ENCODE assay signal across 18 cellular contexts in the genomic region with DNA sequence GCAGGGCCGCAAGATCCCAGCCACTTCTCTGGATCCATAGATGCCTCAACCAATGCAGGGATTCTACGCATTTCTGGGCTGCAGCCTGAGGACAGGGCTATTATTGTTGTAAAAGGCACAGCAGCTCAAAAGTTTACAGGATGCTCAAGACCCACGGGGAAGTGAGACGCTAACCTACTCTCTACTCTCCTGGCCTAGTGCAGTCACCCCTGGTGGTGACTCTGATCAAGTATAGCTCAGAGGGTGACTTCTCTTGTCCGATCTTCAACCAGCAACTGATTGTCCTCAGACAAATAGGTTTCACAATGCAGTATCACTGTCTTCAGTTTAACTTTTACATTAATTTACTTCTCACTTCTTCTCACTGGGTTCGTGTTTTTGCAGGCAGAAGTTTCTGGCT. TPM values are rescaled to one million over a fixed set of nuclear protein-coding genes. Genes with fewer than 3 reads are reported as not detected.
DNase-seq lines count a peak whose midpoint lies in the region; ATAC-seq, FAIRE-seq and TF ChIP-seq lines count a peak whose summit lies in the region.
"Had no signal": no experiment of that assay in that cellular context is flagged by ENCODE, and none has a peak within 500 bp of the region (broad histone marks: within the 10 kb centered on the region; RNA-seq: fewer than 3 reads in every experiment).

No MANE protein-coding gene starts in this region.

- TF ChIP-seq CTCF in H9 (conservative IDR thresholded peaks at IDR 0.05) (peak; percentile 23; the same call in 2 of the 3 replicates), K562 (IDR thresholded peaks at IDR 0.05 in 2 of 3, conservative IDR thresholded peaks at IDR 0.05 in 1 of 3; ENCODE audit: insufficient read depth in 2 of 3, low read depth in 1 of 3, low read length in 3 of 3) (no peak)

- H3K14ac ChIP-seq in H9 (ENCODE audit: insufficient read depth, low read length): no peak overlapping the region

- no peak overlapping the region for H2BK20ac ChIP-seq in H9 (ENCODE audit: low read depth, low read length, poor library complexity, severe bottlenecking)

- no peak overlapping the region for H4K5ac ChIP-seq in H9 (ENCODE audit: insufficient read length, low read depth, low read length)

- H3K4me2 ChIP-seq in H9 (ENCODE audit: insufficient read depth, insufficient read length, low read length) (no peak overlapping the region), K562 (ENCODE audit: insufficient read depth, low read length) (no peak overlapping the region)
- H3K4me2 ChIP-seq: BLaER1 had no signal

- H2BK12ac ChIP-seq in H9 (ENCODE audit: insufficient read length, low read depth, low read length): no peak overlapping the region

- CTCF ChIA-PET in K562 (lab: Yijun Ruan, JAX; ENCODE audit: low intra/inter-chr PET ratio): no interaction called here

- no peak overlapping the region for H3K18ac ChIP-seq in H9 (ENCODE audit: insufficient read length, low read depth, low read length)

- no peak overlapping the region for H3K4ac ChIP-seq in H9 (ENCODE audit: low read depth, low read length)

- no peak overlapping the region for H4K8ac ChIP-seq in H9 (replicated peaks; ENCODE audit: insufficient read length, low read depth, low read length)

- TF ChIP-seq EP300 in K562 (IDR thresholded peaks at IDR 0.05; ENCODE audit: low read length): no peak

- H3K27me3 Mint-ChIP-seq in H9 (ENCODE audit: low read depth): no peaks in the 10 kb centered on the region

- no peaks in the 10 kb centered on the region for H3K27me3 ChIP-seq in H9 (ENCODE audit: insufficient read depth, low read length)
- H3K27me3 ChIP-seq in K562 (ENCODE audit: control insufficient read depth in 2 of 2, insufficient read depth in 2 of 2, low read length in 2 of 2): no peaks in the 10 kb centered on the region
- H3K27me3 ChIP-seq: BLaER1 had no signal

- H2AFZ ChIP-seq in H9 (ENCODE audit: low read length) (no peak overlapping the region), K562 (ENCODE audit: low read depth, low read length) (no peak overlapping the region)

- H3K9ac ChIP-seq in H9 (ENCODE audit: extremely low read depth, insufficient read length, low read length) (no peak overlapping the region), K562 (ENCODE audit: insufficient read depth in 1 of 2, low read depth in 2 of 2, low read length in 2 of 2) (no peak overlapping the region)
- H3K9ac ChIP-seq: BLaER1 had no signal

- H3K9me3 ChIP-seq in H9 (ENCODE audit: control insufficient read depth, low read depth, low read length) (no peaks in the 10 kb centered on the region), K562 (replicated peaks; ENCODE audit: control insufficient read depth, insufficient read depth, low read depth, low read length) (no peaks in the 10 kb centered on the region)

- H4K91ac ChIP-seq in H9 (ENCODE audit: insufficient read length, low read depth, low read length): no peak overlapping the region

- ATAC-seq in K562 (no peak; the same call in 2 of the 3 replicates), HG03159 (IDR thresholded peaks at IDR 0.05; ENCODE audit: unreplicated experiment) (no peak)
- ATAC-seq: GM12878 had no signal

- H3K36me3 Mint-ChIP-seq in H9 (ENCODE audit: insufficient read depth in 1 of 3, low read depth in 3 of 3): peaks cover 0 to 8% (median 4%) of the 10 kb centered on the region in 3 experiments; a peak in 4 of 7 replicates
- H3K36me3 Mint-ChIP-seq: CD14-positive monocyte; CD4-positive, alpha-beta memory T cell had no signal

- H2AK5ac ChIP-seq in H9 (ENCODE audit: insufficient read length, low read length): no peak overlapping the region

- no peaks in the 10 kb centered on the region for H3K23me2 ChIP-seq in H9 (ENCODE audit: insufficient read length, low read depth, low read length, poor library complexity, severe bottlenecking)

- H3K23ac ChIP-seq in H9 (ENCODE audit: insufficient read length, low read depth, low read length): no peak overlapping the region

- H3K4me3 ChIP-seq in K562: no peak overlapping the region
- H3K4me3 ChIP-seq: BLaER1, GM12878 had no signal

- TF ChIP-seq POLR2A in K562 (conservative IDR thresholded peaks at IDR 0.05): no peak

- H3K36me3 ChIP-seq in K562 (ENCODE audit: control insufficient read depth, insufficient read depth, low read length): peaks cover 15% of the 10 kb centered on the region; the same call in 1 of the 3 replicates
- H3K36me3 ChIP-seq: BLaER1 had no signal

- H3K4me1 ChIP-seq in H9 (ENCODE audit: insufficient read depth, low read length): peaks cover 6% of the 10 kb centered on the region; the same call in 1 of the 2 replicates
- H3K4me1 ChIP-seq in K562 (replicated peaks in 1 of 2; ENCODE audit: control insufficient read depth in 2 of 2, insufficient read depth in 2 of 2, low read length in 2 of 2): peaks cover 0 to under 1% of the 10 kb centered on the region in 2 experiments; a peak in 1 of 5 replicates

- no peak overlapping the region for H2BK120ac ChIP-seq in H9 (ENCODE audit: low read depth, low read length, poor library complexity, severe bottlenecking)

- no peak for TF ChIP-seq RAD21 in K562 (CRISPR knock-in tag; conservative IDR thresholded peaks at IDR 0.05 in 1 of 2, IDR thresholded peaks at IDR 0.05 in 1 of 2)

- BruUV-seq in K562 (replicated peaks; lab: Mats Ljungman, UMichigan): no TSS peak

- POLR2A ChIA-PET in K562 (lab: Yijun Ruan, JAX): no interaction called here

- H3K9me1 ChIP-seq in K562 (ENCODE audit: control insufficient read depth, insufficient read depth, low read length): no peaks in the 10 kb centered on the region

- no peak for DNase-seq in H9
- no peak for DNase-seq in K562 (ENCODE audit: extremely low read depth in 1 of 4, low spot score in 3 of 4)
- no peak for DNase-seq in epithelial cell of prostate (ENCODE audit: low read depth, low spot score)
- DNase-seq in foreskin melanocyte: no peak
- no peak for DNase-seq in NCI-H1105 (lab: John Stamatoyannopoulos, UW)
- no peak for DNase-seq in COR-L47 (lab: John Stamatoyannopoulos, UW)
- DNase-seq: 8988T; Calu3; CD4-positive, alpha-beta memory T cell; DMS79 treated with DMSO at 0.1 percent for 48 hours; GF-D8; HCEC 1CT; IMR-90 had no signal

- H3K4me3 Mint-ChIP-seq in H9: no peak overlapping the region
- H3K4me3 Mint-ChIP-seq: CD14-positive monocyte; CD4-positive, alpha-beta memory T cell had no signal

- H3K79me1 ChIP-seq in H9 (ENCODE audit: insufficient read depth, low read depth, low read length, poor library complexity, severe bottlenecking): no peaks in the 10 kb centered on the region

- H2BK15ac ChIP-seq in H9 (ENCODE audit: low read depth, low read length): no peak overlapping the region

- no peak overlapping the region for H3K27ac ChIP-seq in H9 (ENCODE audit: insufficient read length, low read depth, low read length)
- H3K27ac ChIP-seq in K562 (ENCODE audit: extremely low read depth, low read depth, low read length): no peak overlapping the region
- H3K27ac ChIP-seq in epithelial cell of prostate: peak overlapping the region; percentile 66
- H3K27ac ChIP-seq: BLaER1, HL-60 had no signal

- H3K9me3 Mint-ChIP-seq in H9: peaks cover 14 to 66% of the 10 kb centered on the region in 2 experiments

- H3T11ph ChIP-seq in H9 (ENCODE audit: low read length): no peak overlapping the region

- intact Hi-C loops in K562 (cut with micrococcal nuclease): no loop called here

- WGBS in H9 (ENCODE audit: extremely low coverage, insufficient read length, low lambda C conversion rate): no CpG with 5 or more reads among the region's 6 CpGs
- WGBS in K562 (ENCODE audit: insufficient coverage, low coverage, missing lambda C conversion rate): 29% methylated on average over 6 of the region's 6 CpGs

- peak overlapping the region; percentile 85 to 91 (median 86); a peak in 5 of 7 replicates for H3K27ac Mint-ChIP-seq in H9
- H3K27ac Mint-ChIP-seq: CD14-positive monocyte; CD4-positive, alpha-beta memory T cell had no signal

- no peak overlapping the region for H2BK5ac ChIP-seq in H9 (ENCODE audit: insufficient read length, low read length)

- H3K56ac ChIP-seq in H9 (ENCODE audit: insufficient read length, low read depth, low read length): no peak overlapping the region

- H3K4me1 Mint-ChIP-seq in H9: peaks cover 22 to 40% of the 10 kb centered on the region in 2 experiments
- H3K4me1 Mint-ChIP-seq: CD14-positive monocyte; CD4-positive, alpha-beta memory T cell had no signal

- FAIRE-seq in K562 (lab: Jason Lieb, UNC): no peak
- FAIRE-seq: GM12878 had no signal

- H4K20me1 ChIP-seq in H9 (ENCODE audit: control insufficient read depth, insufficient read depth, insufficient read length) (no peaks in the 10 kb centered on the region), K562 (replicated peaks; ENCODE audit: control insufficient read depth, insufficient read depth, low read length) (no peaks in the 10 kb centered on the region)
- H4K20me1 ChIP-seq: BLaER1 had no signal

- no peaks in the 10 kb centered on the region for H3K79me2 ChIP-seq in H9 (ENCODE audit: insufficient read depth, low read length)
- H3K79me2 ChIP-seq in K562 (ENCODE audit: control insufficient read depth, insufficient read depth, low read length): peaks cover 26% of the 10 kb centered on the region

- in situ Hi-C loops in K562 (cut with MboI): loop anchor here (25.0 kb wide), 1 partner anchor 538 kb away; no protein-coding TSS in a partner anchor

TF ChIP-seq in K562, 482 proteins besides CTCF, POLR2A, EP300 and RAD21:
- TF ChIP-seq ZNF507 (tag; conservative IDR thresholded peaks at IDR 0.05) (0 out of 2 replicates have a peak, but pooled peaks have one; percentile 9), ZNF408 (CRISPR knock-in tag; IDR thresholded peaks at IDR 0.05; ENCODE audit: low read depth) (no peak), ILF3 (IDR thresholded peaks at IDR 0.05; ENCODE audit: borderline replicate concordance) (no peak)

RNA-seq across cellular contexts. Expression of a gene that starts 34.3 kb away (rescaled TPM):
- total RNA-seq in H9 (2021) (20.1 and 20.6 TPM in 2 replicates), K562 (2014; rRNA removed) (7.1 and 9.2 TPM in 2 replicates), K562 (2014; rRNA removed; fragmentation: Illumina TruSeq; extraction: Trizol) (10.0 and 14.3 TPM in 2 replicates), K562 (2015; rRNA removed; fragmentation: Illumina TruSeq; extraction: Trizol) (13.8 and 14.2 TPM in 2 replicates), K562 (2021) (9.5 and 11.2 TPM in 2 replicates)
- total RNA-seq in K562 (2011; cell fraction: chromatin; rRNA removed; ENCODE audit: low replicate concordance): 16.5 and 44.5 TPM in 2 replicates
- total RNA-seq in K562 (2011; cell fraction: nucleolus; rRNA removed): 10.0 and 16.6 TPM in 2 replicates
- 18.1 and 19.9 TPM in 2 replicates for total RNA-seq in K562 (2011; cell fraction: nucleoplasm; rRNA removed)
- polyA plus RNA-seq in K562 (2011; rRNA removed) (16.4 and 18.3 TPM in 2 replicates), K562 (2014; fragmentation: Illumina TruSeq; extraction: Trizol) (10.7 and 13.3 TPM in 2 replicates), K562 (2014; fragmentation: Nextera tagmentation; extraction: Ambion mirVana) (1 to 10 TPM; 1.8 to 2.0 TPM), K562 (2014; rRNA removed) (15.6 and 16.2 TPM in 2 replicates)
- 5.2 and 6.9 TPM in 2 replicates for polyA plus RNA-seq in K562 (2011; cell fraction: cytosol; rRNA removed)
- 27.2 and 34.4 TPM in 2 replicates for polyA plus RNA-seq in K562 (2011; cell fraction: nucleus; rRNA removed)
- polyA plus RNA-seq in K562 (2012): 6.6 and 16.5 TPM in 2 replicates
- 9.4 and 9.8 TPM in 2 replicates for polyA minus RNA-seq in K562 (2011; rRNA and poly(A)+ RNA removed)
- polyA minus RNA-seq in K562 (2011; cell fraction: cytosol; rRNA and poly(A)+ RNA removed): 2.3 and 4.6 TPM in 2 replicates
- polyA minus RNA-seq in K562 (2011; cell fraction: nucleus; rRNA and poly(A)+ RNA removed): 12.4 and 15.2 TPM in 2 replicates
